1 cellular context compared by ENCODE assay signal in genomic region chr11:94732617-94733292, GRCh38.
TF ChIP-seq lines count a peak whose summit lies in the region.

No MANE protein-coding gene starts in this region.

TF ChIP-seq in K562, 482 proteins besides CTCF, POLR2A, EP300 and RAD21 (continued from another document):
- TF ChIP-seq GTF2E2 (tag; IDR thresholded peaks at IDR 0.05) = peak; percentile 61; the same call in 1 of the 2 replicates
- no peak for TF ChIP-seq ZKSCAN3 (CRISPR knock-in tag; IDR thresholded peaks at IDR 0.05)
- TF ChIP-seq HINFP (tag; conservative IDR thresholded peaks at IDR 0.05; ENCODE audit: low read depth) = 0 out of 2 replicates have a peak, but pooled peaks have one; percentile 14
- no peak for TF ChIP-seq FOXK1 (CRISPR knock-in tag; IDR thresholded peaks at IDR 0.05; ENCODE audit: borderline replicate concordance)
- TF ChIP-seq MAFG (tag; conservative IDR thresholded peaks at IDR 0.05) = 0 out of 2 replicates have a peak, but pooled peaks have one; percentile 17
- peak; percentile 55; the same call in 1 of the 2 replicates for TF ChIP-seq DMBX1 (CRISPR knock-in tag; IDR thresholded peaks at IDR 0.05; ENCODE audit: borderline replicate concordance)
- TF ChIP-seq ZNF589 (CRISPR knock-in tag; IDR thresholded peaks at IDR 0.05; ENCODE audit: low read depth) = peak; percentile 14; the same call in 1 of the 2 replicates
- no peak for TF ChIP-seq ESRRA (IDR thresholded peaks at IDR 0.05; ENCODE audit: borderline replicate concordance, low read depth)
- TF ChIP-seq RFX5 (IDR thresholded peaks at IDR 0.05; ENCODE audit: low read depth, low read length) = no peak
- TF ChIP-seq HDAC2 (IDR thresholded peaks at IDR 0.05) = peak; percentile 69; the same call in 1 of the 2 replicates
- no peak for TF ChIP-seq NUFIP1 (IDR thresholded peaks at IDR 0.05; ENCODE audit: partially characterized antibody)
- no peak for TF ChIP-seq ZNF23 (CRISPR knock-in tag; IDR thresholded peaks at IDR 0.05)
- TF ChIP-seq REST (CRISPR knock-in tag; IDR thresholded peaks at IDR 0.05; ENCODE audit: low read depth) = no peak
- TF ChIP-seq CHD4 (IDR thresholded peaks at IDR 0.05; ENCODE audit: insufficient read depth, insufficient replicate concordance, low read depth, low read length, poor library complexity, severe bottlenecking) = peak; percentile 31
- peak; percentile 96 for TF ChIP-seq ADNP (tag; IDR thresholded peaks at IDR 0.05)
- no peak for TF ChIP-seq GABPB1 (CRISPR knock-in tag; IDR thresholded peaks at IDR 0.05)
- TF ChIP-seq ZNF644 (tag; IDR thresholded peaks at IDR 0.05; ENCODE audit: low read depth) = peak; percentile 24; the same call in 1 of the 2 replicates
- peak; percentile 67 for TF ChIP-seq ZNF316 (IDR thresholded peaks at IDR 0.05)
- TF ChIP-seq BCL6 (CRISPR knock-in tag; IDR thresholded peaks at IDR 0.05) = no peak
- no peak for TF ChIP-seq CEBPZ (IDR thresholded peaks at IDR 0.05; ENCODE audit: borderline replicate concordance, low read depth, low read length)
- no peak for TF ChIP-seq ZNF274 (IDR thresholded peaks at IDR 0.05; ENCODE audit: borderline replicate concordance, low read depth, low read length)
- no peak for TF ChIP-seq MCM7 (IDR thresholded peaks at IDR 0.05)
- no peak for TF ChIP-seq SP2 (IDR thresholded peaks at IDR 0.05; ENCODE audit: extremely low read depth, low read depth, low read length, poor library complexity, severe bottlenecking)
- TF ChIP-seq NFRKB (IDR thresholded peaks at IDR 0.05; ENCODE audit: low read depth) = 0 out of 2 replicates have a peak, but pooled peaks have one; percentile 9
- TF ChIP-seq BHLHE40 (IDR thresholded peaks at IDR 0.05; ENCODE audit: low read length) = no peak
- TF ChIP-seq BCOR (IDR thresholded peaks at IDR 0.05) = peak; percentile 95
- TF ChIP-seq ZNF586 (CRISPR knock-in tag; conservative IDR thresholded peaks at IDR 0.05) = no peak
- no peak for TF ChIP-seq RBM39 (optimal IDR thresholded peaks at IDR 0.05; ENCODE audit: low read depth, low read length)
- TF ChIP-seq BACH1 (tag; IDR thresholded peaks at IDR 0.05) = peak; percentile 70
- no peak for TF ChIP-seq NR2C2 (CRISPR knock-in tag; IDR thresholded peaks at IDR 0.05)
- TF ChIP-seq NR2C2 (tag; IDR thresholded peaks at IDR 0.05) = peak; percentile 28; the same call in 1 of the 2 replicates
- TF ChIP-seq ZFX (CRISPR knock-in tag; IDR thresholded peaks at IDR 0.05) = no peak
- TF ChIP-seq, protein P1, sequence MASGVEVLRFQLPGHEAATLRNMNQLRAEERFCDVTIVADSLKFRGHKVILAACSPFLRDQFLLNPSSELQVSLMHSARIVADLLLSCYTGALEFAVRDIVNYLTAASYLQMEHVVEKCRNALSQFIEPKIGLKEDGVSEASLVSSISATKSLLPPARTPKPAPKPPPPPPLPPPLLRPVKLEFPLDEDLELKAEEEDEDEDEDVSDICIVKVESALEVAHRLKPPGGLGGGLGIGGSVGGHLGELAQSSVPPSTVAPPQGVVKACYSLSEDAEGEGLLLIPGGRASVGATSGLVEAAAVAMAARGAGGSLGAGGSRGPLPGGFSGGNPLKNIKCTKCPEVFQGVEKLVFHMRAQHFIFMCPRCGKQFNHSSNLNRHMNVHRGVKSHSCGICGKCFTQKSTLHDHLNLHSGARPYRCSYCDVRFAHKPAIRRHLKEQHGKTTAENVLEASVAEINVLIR (CRISPR knock-in tag; IDR thresholded peaks at IDR 0.05) = no peak
- TF ChIP-seq, protein P2, sequence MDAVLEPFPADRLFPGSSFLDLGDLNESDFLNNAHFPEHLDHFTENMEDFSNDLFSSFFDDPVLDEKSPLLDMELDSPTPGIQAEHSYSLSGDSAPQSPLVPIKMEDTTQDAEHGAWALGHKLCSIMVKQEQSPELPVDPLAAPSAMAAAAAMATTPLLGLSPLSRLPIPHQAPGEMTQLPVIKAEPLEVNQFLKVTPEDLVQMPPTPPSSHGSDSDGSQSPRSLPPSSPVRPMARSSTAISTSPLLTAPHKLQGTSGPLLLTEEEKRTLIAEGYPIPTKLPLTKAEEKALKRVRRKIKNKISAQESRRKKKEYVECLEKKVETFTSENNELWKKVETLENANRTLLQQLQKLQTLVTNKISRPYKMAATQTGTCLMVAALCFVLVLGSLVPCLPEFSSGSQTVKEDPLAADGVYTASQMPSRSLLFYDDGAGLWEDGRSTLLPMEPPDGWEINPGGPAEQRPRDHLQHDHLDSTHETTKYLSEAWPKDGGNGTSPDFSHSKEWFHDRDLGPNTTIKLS (IDR thresholded peaks at IDR 0.05; ENCODE audit: borderline replicate concordance, low read depth) = 0 out of 2 replicates have a peak, but pooled peaks have one; percentile 0
- TF ChIP-seq DPF2 (IDR thresholded peaks at IDR 0.05) = no peak
- TF ChIP-seq RCOR1 (IDR thresholded peaks at IDR 0.05; ENCODE audit: borderline replicate concordance in 1 of 2, low read depth in 2 of 2, low read length in 2 of 2) = peak in 1 of 2 experiments; percentile 38; a peak in 1 of 4 replicates
